24 cellular contexts compared by ENCODE assay signal in the genomic region with DNA sequence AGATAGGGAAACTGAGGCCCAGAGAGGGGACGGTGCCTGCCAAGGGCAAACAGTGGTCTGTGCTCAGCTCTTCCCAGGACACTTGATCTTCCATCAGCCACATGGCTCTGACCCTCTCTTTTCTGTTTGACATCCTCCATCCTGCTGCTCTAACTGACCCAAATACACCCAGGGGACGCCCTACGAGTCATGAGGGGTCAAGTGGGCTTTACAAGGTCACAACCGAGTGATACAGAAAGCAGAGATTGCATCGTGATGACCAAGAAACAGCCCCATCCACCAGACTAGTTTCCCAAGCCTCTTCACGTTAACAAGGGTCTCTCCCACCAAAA.
DNase-seq lines count a peak whose midpoint lies in the region; ATAC-seq and TF ChIP-seq lines count a peak whose summit lies in the region.
"Had no signal": no experiment of that assay in that cellular context is flagged by ENCODE, and none has a peak within 500 bp of the region (broad histone marks: within the 10 kb centered on the region; RNA-seq: fewer than 3 reads in every experiment).

No MANE protein-coding gene starts in this region.

- no peaks in the 10 kb centered on the region for H3K9me3 Mint-ChIP-seq in activated naive CD8-positive, alpha-beta T cell treated with anti-CD3 and anti-CD28 coated beads, Interleukin-2, amount 10 ng/mL, durations not matched to agents 7 days and 5 days
- no peaks in the 10 kb centered on the region for H3K9me3 Mint-ChIP-seq in activated naive CD8-positive, alpha-beta T cell treated with anti-CD3 and anti-CD28 coated beads, Interleukin-2, amount 50 U/mL, for 24 hours
- H3K9me3 Mint-ChIP-seq in nephron progenitor cell: no peaks in the 10 kb centered on the region
- H3K9me3 Mint-ChIP-seq: activated naive CD4-positive, alpha-beta T cell treated with anti-CD3 and anti-CD28 coated beads, Interleukin-2, amount 10 ng/mL, durations not matched to agents 7 days and 5 days; CD4-positive, alpha-beta T cell; neural progenitor cell; stimulated activated effector memory CD8-positive, alpha-beta T cell treated with anti-CD3 and anti-CD28 coated beads, Interleukin-12 subunit alpha, Interleukin-12 subunit beta, amount 100 ng/mL, for 72 hours had no signal

- intact Hi-C loops in adrenal gland (cut with DNase I): no loop called here

- no peak overlapping the region for H3K4me3 Mint-ChIP-seq in activated naive CD8-positive, alpha-beta T cell treated with anti-CD3 and anti-CD28 coated beads, Interleukin-2, amount 10 ng/mL, durations not matched to agents 7 days and 5 days
- H3K4me3 Mint-ChIP-seq in activated naive CD8-positive, alpha-beta T cell treated with anti-CD3 and anti-CD28 coated beads, Interleukin-2, amount 50 U/mL, for 24 hours: no peak overlapping the region
- H3K4me3 Mint-ChIP-seq in nephron progenitor cell: no peak overlapping the region
- H3K4me3 Mint-ChIP-seq: activated naive CD4-positive, alpha-beta T cell treated with anti-CD3 and anti-CD28 coated beads, Interleukin-2, amount 10 ng/mL, durations not matched to agents 7 days and 5 days; CD4-positive, alpha-beta T cell; neural progenitor cell; stimulated activated effector memory CD8-positive, alpha-beta T cell treated with anti-CD3 and anti-CD28 coated beads, Interleukin-12 subunit alpha, Interleukin-12 subunit beta, amount 100 ng/mL, for 72 hours had no signal

- POLR2A ChIA-PET in activated naive CD8-positive, alpha-beta T cell treated with anti-CD3 and anti-CD28 coated beads, Interleukin-2, amount 10 ng/mL, durations not matched to agents 7 days and 5 days (lab: Charles Lee): no interaction called here

- no peaks in the 10 kb centered on the region for H3K9me3 ChIP-seq in adrenal gland (replicated peaks in 1 of 3)
- H3K9me3 ChIP-seq: transverse colon had no signal

- no peaks in the 10 kb centered on the region for H3K36me3 ChIP-seq in adrenal gland (replicated peaks in 1 of 2)
- H3K36me3 ChIP-seq: brain microvascular endothelial cell, neural progenitor cell, transverse colon had no signal

- ATAC-seq in activated naive CD8-positive, alpha-beta T cell treated with anti-CD3 and anti-CD28 coated beads, Interleukin-2, amount 10 ng/mL, durations not matched to agents 7 days and 5 days (ENCODE audit: low read depth): no peak
- no peak for ATAC-seq in activated naive CD8-positive, alpha-beta T cell treated with anti-CD3 and anti-CD28 coated beads, Interleukin-2, amount 50 U/mL, for 24 hours
- ATAC-seq in GM18505 (IDR thresholded peaks at IDR 0.05; ENCODE audit: unreplicated experiment): no peak
- ATAC-seq: left lobe of liver; stimulated activated effector memory CD8-positive, alpha-beta T cell treated with anti-CD3 and anti-CD28 coated beads, Interleukin-12 subunit alpha, Interleukin-12 subunit beta, amount 100 ng/mL, for 72 hours had no signal

- H3K4me3 ChIP-seq in adrenal gland: no peak overlapping the region
- H3K4me3 ChIP-seq: GM23248, neural progenitor cell, transverse colon had no signal

- H3K27me3 Mint-ChIP-seq in activated naive CD8-positive, alpha-beta T cell treated with anti-CD3 and anti-CD28 coated beads, Interleukin-2, amount 10 ng/mL, durations not matched to agents 7 days and 5 days: peaks cover 2% of the 10 kb centered on the region
- H3K27me3 Mint-ChIP-seq in activated naive CD8-positive, alpha-beta T cell treated with anti-CD3 and anti-CD28 coated beads, Interleukin-2, amount 50 U/mL, for 24 hours: peaks cover 5% of the 10 kb centered on the region
- peaks cover 51% of the 10 kb centered on the region for H3K27me3 Mint-ChIP-seq in nephron progenitor cell (ENCODE audit: low read depth, poor library complexity)
- H3K27me3 Mint-ChIP-seq: CD4-positive, alpha-beta T cell had no signal

- no peaks in the 10 kb centered on the region for H3K36me3 Mint-ChIP-seq in activated naive CD8-positive, alpha-beta T cell treated with anti-CD3 and anti-CD28 coated beads, Interleukin-2, amount 10 ng/mL, durations not matched to agents 7 days and 5 days
- no peaks in the 10 kb centered on the region for H3K36me3 Mint-ChIP-seq in activated naive CD8-positive, alpha-beta T cell treated with anti-CD3 and anti-CD28 coated beads, Interleukin-2, amount 50 U/mL, for 24 hours (ENCODE audit: low read depth)
- H3K36me3 Mint-ChIP-seq in nephron progenitor cell (ENCODE audit: low read depth): no peaks in the 10 kb centered on the region
- H3K36me3 Mint-ChIP-seq: activated naive CD4-positive, alpha-beta T cell treated with anti-CD3 and anti-CD28 coated beads, Interleukin-2, amount 10 ng/mL, durations not matched to agents 7 days and 5 days; neural progenitor cell; stimulated activated effector memory CD8-positive, alpha-beta T cell treated with anti-CD3 and anti-CD28 coated beads, Interleukin-12 subunit alpha, Interleukin-12 subunit beta, amount 100 ng/mL, for 72 hours had no signal

- H3K27ac ChIP-seq in adrenal gland: no peak overlapping the region
- H3K27ac ChIP-seq: brain microvascular endothelial cell, GM23248, neural progenitor cell, transverse colon had no signal

- no peaks in the 10 kb centered on the region for H3K4me1 Mint-ChIP-seq in activated naive CD8-positive, alpha-beta T cell treated with anti-CD3 and anti-CD28 coated beads, Interleukin-2, amount 10 ng/mL, durations not matched to agents 7 days and 5 days
- H3K4me1 Mint-ChIP-seq in activated naive CD8-positive, alpha-beta T cell treated with anti-CD3 and anti-CD28 coated beads, Interleukin-2, amount 50 U/mL, for 24 hours: no peaks in the 10 kb centered on the region
- peaks cover 51% of the 10 kb centered on the region for H3K4me1 Mint-ChIP-seq in nephron progenitor cell
- H3K4me1 Mint-ChIP-seq: activated naive CD4-positive, alpha-beta T cell treated with anti-CD3 and anti-CD28 coated beads, Interleukin-2, amount 10 ng/mL, durations not matched to agents 7 days and 5 days; stimulated activated effector memory CD8-positive, alpha-beta T cell treated with anti-CD3 and anti-CD28 coated beads, Interleukin-12 subunit alpha, Interleukin-12 subunit beta, amount 100 ng/mL, for 72 hours had no signal

- TF ChIP-seq CTCF in adrenal gland (IDR thresholded peaks at IDR 0.05): no peak
- TF ChIP-seq CTCF in nephron progenitor cell (IDR thresholded peaks at IDR 0.05): no peak

- H3K4me1 ChIP-seq in adrenal gland (replicated peaks in 1 of 2): no peaks in the 10 kb centered on the region
- H3K4me1 ChIP-seq: transverse colon had no signal

- 59 to 67% (median 62%) methylated on average over 6 of the region's 6 CpGs for WGBS in adrenal gland, 4 donors

- peak; percentile 7 for DNase-seq in activated naive CD8-positive, alpha-beta T cell treated with anti-CD3 and anti-CD28 coated beads, Interleukin-2, amount 10 ng/mL, durations not matched to agents 7 days and 5 days
- DNase-seq in activated naive CD8-positive, alpha-beta T cell treated with anti-CD3 and anti-CD28 coated beads, Interleukin-2, amount 50 U/mL, for 24 hours: no peak
- DNase-seq in adrenal gland: peak in 4 of 7 donors; percentile 2 to 11 (median 3)
- DNase-seq in nephron progenitor cell: no peak
- DNase-seq in HCEC 1CT: no peak
- no peak for DNase-seq in foreskin melanocyte
- no peak for DNase-seq in pons (ENCODE audit: low spot score)
- DNase-seq: activated naive CD4-positive, alpha-beta T cell treated with anti-CD3 and anti-CD28 coated beads, Interleukin-2, amount 10 ng/mL, durations not matched to agents 7 days and 5 days; amygdala; brain microvascular endothelial cell; CD4-positive, alpha-beta T cell; DND-41; GM23248; mesendoderm; NCI-H1092; NCI-H187; RPMI8226; stimulated activated CD4-positive, alpha-beta T cell treated with anti-CD3 and anti-CD28 coated beads, Interleukin-4, amount 100 ng/mL, for 4 hours; T1000 had no signal

- no peaks in the 10 kb centered on the region for H3K27me3 ChIP-seq in adrenal gland
- H3K27me3 ChIP-seq: neural progenitor cell, transverse colon had no signal

- H3K27ac Mint-ChIP-seq in activated naive CD8-positive, alpha-beta T cell treated with anti-CD3 and anti-CD28 coated beads, Interleukin-2, amount 10 ng/mL, durations not matched to agents 7 days and 5 days: no peak overlapping the region
- H3K27ac Mint-ChIP-seq in activated naive CD8-positive, alpha-beta T cell treated with anti-CD3 and anti-CD28 coated beads, Interleukin-2, amount 50 U/mL, for 24 hours: no peak overlapping the region
- peak overlapping the region; percentile 51 for H3K27ac Mint-ChIP-seq in nephron progenitor cell
- H3K27ac Mint-ChIP-seq: activated naive CD4-positive, alpha-beta T cell treated with anti-CD3 and anti-CD28 coated beads, Interleukin-2, amount 10 ng/mL, durations not matched to agents 7 days and 5 days; CD4-positive, alpha-beta T cell; stimulated activated effector memory CD8-positive, alpha-beta T cell treated with anti-CD3 and anti-CD28 coated beads, Interleukin-12 subunit alpha, Interleukin-12 subunit beta, amount 100 ng/mL, for 72 hours had no signal

- no peak for TF ChIP-seq POLR2A in adrenal gland (IDR thresholded peaks at IDR 0.05)
- TF ChIP-seq POLR2A in GM18505 (IDR thresholded peaks at IDR 0.05; ENCODE audit: borderline replicate concordance, extremely low read depth, insufficient read depth, insufficient read length): no peak

Comparison
In these comparisons a context has a peak if more than half of its experiments do, and no peak if none do; other contexts are left out.
1. DNase-seq: peak in activated naive CD8-positive, alpha-beta T cell treated with anti-CD3 and anti-CD28 coated beads, Interleukin-2, amount 10 ng/mL, durations not matched to agents 7 days and 5 days (single experiment) and adrenal gland (4 of 7); none in activated naive CD8-positive, alpha-beta T cell treated with anti-CD3 and anti-CD28 coated beads, Interleukin-2, amount 50 U/mL, for 24 hours (single experiment), nephron progenitor cell (single experiment), HCEC 1CT (single experiment), foreskin melanocyte (single experiment) and pons (single experiment).